Comparison of ENCODE assay signal across 1 cellular context in genomic region chr6:15956205-15957106, GRCh38.
TF ChIP-seq lines count a peak whose summit lies in the region.

No MANE protein-coding gene starts in this region.

TF ChIP-seq in K562, 482 proteins besides CTCF, POLR2A, EP300 and RAD21 (continued from another document):
- TF ChIP-seq CBX2 (IDR thresholded peaks at IDR 0.05; ENCODE audit: insufficient read depth, low read length, poor library complexity, severe bottlenecking) (no peak), NFIC (IDR thresholded peaks at IDR 0.05) (peak; percentile 98), RB1 (IDR thresholded peaks at IDR 0.05; ENCODE audit: low read depth) (peak; percentile 39; the same call in 1 of the 2 replicates)
